In genomic region chr6:35392773-35393672, GRCh38 we compare ENCODE assay signal across 1 cellular context.
TF ChIP-seq lines count a peak whose summit lies in the region.

No MANE protein-coding gene starts in this region.

TF ChIP-seq in HepG2, 621 proteins besides CTCF, POLR2A, EP300 and RAD21:
- TF ChIP-seq, protein P1, sequence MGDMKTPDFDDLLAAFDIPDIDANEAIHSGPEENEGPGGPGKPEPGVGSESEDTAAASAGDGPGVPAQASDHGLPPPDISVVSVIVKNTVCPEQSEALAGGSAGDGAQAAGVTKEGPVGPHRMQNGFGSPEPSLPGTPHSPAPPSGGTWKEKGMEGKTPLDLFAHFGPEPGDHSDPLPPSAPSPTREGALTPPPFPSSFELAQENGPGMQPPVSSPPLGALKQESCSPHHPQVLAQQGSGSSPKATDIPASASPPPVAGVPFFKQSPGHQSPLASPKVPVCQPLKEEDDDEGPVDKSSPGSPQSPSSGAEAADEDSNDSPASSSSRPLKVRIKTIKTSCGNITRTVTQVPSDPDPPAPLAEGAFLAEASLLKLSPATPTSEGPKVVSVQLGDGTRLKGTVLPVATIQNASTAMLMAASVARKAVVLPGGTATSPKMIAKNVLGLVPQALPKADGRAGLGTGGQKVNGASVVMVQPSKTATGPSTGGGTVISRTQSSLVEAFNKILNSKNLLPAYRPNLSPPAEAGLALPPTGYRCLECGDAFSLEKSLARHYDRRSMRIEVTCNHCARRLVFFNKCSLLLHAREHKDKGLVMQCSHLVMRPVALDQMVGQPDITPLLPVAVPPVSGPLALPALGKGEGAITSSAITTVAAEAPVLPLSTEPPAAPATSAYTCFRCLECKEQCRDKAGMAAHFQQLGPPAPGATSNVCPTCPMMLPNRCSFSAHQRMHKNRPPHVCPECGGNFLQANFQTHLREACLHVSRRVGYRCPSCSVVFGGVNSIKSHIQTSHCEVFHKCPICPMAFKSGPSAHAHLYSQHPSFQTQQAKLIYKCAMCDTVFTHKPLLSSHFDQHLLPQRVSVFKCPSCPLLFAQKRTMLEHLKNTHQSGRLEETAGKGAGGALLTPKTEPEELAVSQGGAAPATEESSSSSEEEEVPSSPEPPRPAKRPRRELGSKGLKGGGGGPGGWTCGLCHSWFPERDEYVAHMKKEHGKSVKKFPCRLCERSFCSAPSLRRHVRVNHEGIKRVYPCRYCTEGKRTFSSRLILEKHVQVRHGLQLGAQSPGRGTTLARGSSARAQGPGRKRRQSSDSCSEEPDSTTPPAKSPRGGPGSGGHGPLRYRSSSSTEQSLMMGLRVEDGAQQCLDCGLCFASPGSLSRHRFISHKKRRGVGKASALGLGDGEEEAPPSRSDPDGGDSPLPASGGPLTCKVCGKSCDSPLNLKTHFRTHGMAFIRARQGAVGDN (CRISPR knock-in tag; IDR thresholded peaks at IDR 0.05), result peak; percentile 26; the same call in 1 of the 2 replicates
- 0 out of 2 replicates have a peak, but pooled peaks have one; percentile 30 for TF ChIP-seq ZNF263 (CRISPR knock-in tag; IDR thresholded peaks at IDR 0.05)
- no peak for TF ChIP-seq ZNF605 (CRISPR knock-in tag; IDR thresholded peaks at IDR 0.05)
- no peak for TF ChIP-seq ZNF20 (CRISPR knock-in tag; IDR thresholded peaks at IDR 0.05)
- TF ChIP-seq MXD4 (CRISPR knock-in tag; IDR thresholded peaks at IDR 0.05), result 0 out of 2 replicates have a peak, but pooled peaks have one; percentile 16
- peak; percentile 11; the same call in 1 of the 2 replicates for TF ChIP-seq BORCS8-MEF2B (CRISPR knock-in tag; IDR thresholded peaks at IDR 0.05)
- 0 out of 2 replicates have a peak, but pooled peaks have one; percentile 15 for TF ChIP-seq SAP130 (CRISPR knock-in tag; IDR thresholded peaks at IDR 0.05; ENCODE audit: low read depth)
- 0 out of 2 replicates have a peak, but pooled peaks have one; percentile 39 for TF ChIP-seq KDM5B (CRISPR knock-in tag; IDR thresholded peaks at IDR 0.05; ENCODE audit: borderline replicate concordance)
- TF ChIP-seq ELF3 (CRISPR knock-in tag; IDR thresholded peaks at IDR 0.05), result peak; percentile 57
- TF ChIP-seq RXRB (CRISPR knock-in tag; IDR thresholded peaks at IDR 0.05; ENCODE audit: borderline replicate concordance), result peak; percentile 9; the same call in 1 of the 2 replicates
